Comparison of ENCODE assay signal across 8 cellular contexts in the genomic region with DNA sequence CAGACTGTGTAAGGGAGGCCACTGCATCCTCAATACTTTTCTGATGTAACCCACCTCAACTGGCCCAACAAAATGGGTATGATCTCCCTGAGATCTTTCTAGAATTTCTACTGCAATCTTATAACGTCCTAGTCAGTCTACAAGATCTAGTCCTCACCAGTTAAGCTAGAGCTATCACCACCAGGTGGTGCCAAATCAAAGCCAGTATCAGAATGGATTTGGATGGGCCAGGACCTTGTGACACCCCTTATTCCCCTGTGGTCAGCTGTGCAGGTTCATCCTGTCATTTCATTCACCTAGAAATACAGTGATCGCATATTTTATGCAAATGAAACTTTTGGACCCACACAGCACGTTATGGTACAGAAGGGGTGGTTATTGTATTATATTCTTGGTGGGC.
A peak's percentile ranks its signal among the peaks of the same experiment; 100 is the strongest.
DNase-seq lines count a peak whose midpoint lies in the region; ATAC-seq, FAIRE-seq and TF ChIP-seq lines count a peak whose summit lies in the region.

No MANE protein-coding gene starts in this region.

- no peak overlapping the region for H3K4me3 Mint-ChIP-seq in natural killer cell

- H3K9me3 ChIP-seq in PC-3 (ENCODE audit: low read length) = no peaks in the 10 kb centered on the region

- no peaks in the 10 kb centered on the region; the same call in 1 of the 2 replicates for H4K20me1 ChIP-seq in PC-3 (ENCODE audit: low read length)

- H3K27ac ChIP-seq in PC-3 (ENCODE audit: low read length) (no peak overlapping the region), dorsolateral prefrontal cortex (no peak overlapping the region)

- no peak overlapping the region for H3K27ac Mint-ChIP-seq in natural killer cell

- ATAC-seq in PC-3 = peak; percentile 88
- ATAC-seq in natural killer cell = peak in 1 of 3 donors; percentile 47
- ATAC-seq in HG02870 (IDR thresholded peaks at IDR 0.05; ENCODE audit: unreplicated experiment) = no peak
- no peak for ATAC-seq in HG03280 (IDR thresholded peaks at IDR 0.05; ENCODE audit: unreplicated experiment)

- no peaks in the 10 kb centered on the region for H3K4me1 ChIP-seq in PC-3 (ENCODE audit: insufficient read depth, low read length)

- peak; percentile 8 for DNase-seq in NCI-H2029 (lab: John Stamatoyannopoulos, UW)
- no peak for DNase-seq in NCI-H2029 treated with DMSO at 0.1 percent for 48 hours (lab: John Stamatoyannopoulos, UW)
- DNase-seq in H54 (ENCODE audit: insufficient read length, low spot score) = no peak
- peak; percentile 70 for DNase-seq in PC-3
- peak in 1 of 10 donors; percentile 22 for DNase-seq in dorsolateral prefrontal cortex
- no peak for DNase-seq in natural killer cell

- H3K27me3 ChIP-seq in PC-3 (ENCODE audit: low read length) (no peaks in the 10 kb centered on the region), dorsolateral prefrontal cortex (no peaks in the 10 kb centered on the region)

- no peaks in the 10 kb centered on the region for H3K9me2 ChIP-seq in PC-3 (replicated peaks; ENCODE audit: low read length)

- peaks cover 21% of the 10 kb centered on the region for H3K79me2 ChIP-seq in PC-3 (ENCODE audit: low read length)

- FAIRE-seq in H54 (lab: Jason Lieb, UNC) = peak; percentile 85

- POLR2A ChIA-PET in PC-3 (lab: Charles Lee; ENCODE audit: unreplicated experiment) = no interaction called here

- peaks cover 8 to 19% of the 10 kb centered on the region in 2 donors for H3K4me1 Mint-ChIP-seq in natural killer cell

- H3K9ac ChIP-seq in PC-3 (ENCODE audit: low read length) = no peak overlapping the region

- no peak overlapping the region for H3K4me2 ChIP-seq in PC-3 (ENCODE audit: low read length)

- BruUV-seq in PC-3 (replicated peaks; lab: Mats Ljungman, UMichigan) = no TSS peak

- CTCF ChIA-PET in PC-3 (lab: Charles Lee) = interaction anchor here (0.6 to 2.0 kb wide), 3 partner anchors 82 to 183 kb away, joined by 4 to 9 read pairs (median 4); no protein-coding TSS in a partner anchor

- no peaks in the 10 kb centered on the region for H3K27me3 Mint-ChIP-seq in natural killer cell (ENCODE audit: low read depth in 2 of 2)

- peak; percentile 87 for TF ChIP-seq CTCF in PC-3 (conservative IDR thresholded peaks at IDR 0.05; ENCODE audit: low read depth, low read length)
- peak in 53 of 56 donors; percentile 21 to 69 (median 50) for TF ChIP-seq CTCF in dorsolateral prefrontal cortex (IDR thresholded peaks at IDR 0.05 in 54 of 56, conservative IDR thresholded peaks at IDR 0.05 in 2 of 56; ENCODE audit: low read depth in 1 of 56, partially characterized antibody in 56 of 56)
- TF ChIP-seq CTCF in natural killer cell (IDR thresholded peaks at IDR 0.05) = peak; percentile 34

- intact Hi-C loops in PC-3 (cut with micrococcal nuclease) = loop anchor here (1.0 to 5.0 kb wide), 4 partner anchors 89 to 364 kb away; a partner anchor contains a TSS
- intact Hi-C loops in dorsolateral prefrontal cortex (cut with DNase I) = loop anchor here (2.0 to 10.0 kb wide), 2 partner anchors 183 to 187 kb away; no protein-coding TSS in a partner anchor
- intact Hi-C loops in natural killer cell (cut with micrococcal nuclease) = loop anchor here (1.0 kb wide), 1 partner anchor 183 kb away; no protein-coding TSS in a partner anchor

- no peaks in the 10 kb centered on the region for H3K36me3 Mint-ChIP-seq in natural killer cell

- no peaks in the 10 kb centered on the region for H3K36me3 ChIP-seq in PC-3 (ENCODE audit: low read depth, low read length)

- H3K9me3 Mint-ChIP-seq in natural killer cell = no peaks in the 10 kb centered on the region

- no peak overlapping the region for H3K4me3 ChIP-seq in PC-3 (ENCODE audit: low read length)
- H3K4me3 ChIP-seq in dorsolateral prefrontal cortex = no peak overlapping the region

- no peak for TF ChIP-seq POLR2A in H54 (IDR thresholded peaks at IDR 0.05; ENCODE audit: low read depth, low read length)

- no peaks in the 10 kb centered on the region for H3F3A ChIP-seq in PC-3 (ENCODE audit: low read length, unreplicated experiment)

- no peak overlapping the region for H2AFZ ChIP-seq in PC-3 (ENCODE audit: low read length)

Comparison
In these comparisons a context has a peak if more than half of its experiments do, and no peak if none do; other contexts are left out.
1. DNase-seq: peak in NCI-H2029 (single experiment) and PC-3 (single experiment); none in NCI-H2029 treated with DMSO at 0.1 percent for 48 hours (single experiment), H54 (single experiment) and natural killer cell (single experiment).
2. CTCF ChIP-seq: peak in every context shown above with its lines; median percentile 87 in PC-3; 50 in dorsolateral prefrontal cortex; 34 in natural killer cell.